Comparison of ENCODE assay signal across 12 cellular contexts in genomic region chr17:37292429-37293139, GRCh38.
DNase-seq lines count a peak whose midpoint lies in the region; ATAC-seq and TF ChIP-seq lines count a peak whose summit lies in the region.
"Had no signal": no experiment of that assay in that cellular context is flagged by ENCODE, and none has a peak within 500 bp of the region (broad histone marks: within the 10 kb centered on the region; RNA-seq: fewer than 3 reads in every experiment).

No MANE protein-coding gene starts in this region.

- no peaks in the 10 kb centered on the region for H3F3A ChIP-seq in GM23338 (replicated peaks; ENCODE audit: low read depth)

- H3K4me1 Mint-ChIP-seq in immature natural killer cell (peaks cover 11 to 15% of the 10 kb centered on the region in 2 donors), Calu3 (ENCODE audit: low read depth, unreplicated experiment) (no peaks in the 10 kb centered on the region), GM23338 (peaks cover 19% of the 10 kb centered on the region)

- peak overlapping the region; percentile 4 to 89 (median 67); a peak in 21 of 22 replicates for H3K4me2 ChIP-seq in BLaER1 treated with 17β-estradiol and CSF1 and Interleukin-3, amounts not matched to agents 10 nM and 100 nM
- H3K4me2 ChIP-seq in GM23338 = no peak overlapping the region

- H3K36me3 Mint-ChIP-seq in immature natural killer cell = peaks cover 0 to 11% (median 0%) of the 10 kb centered on the region in 3 donors
- peaks cover 17% of the 10 kb centered on the region for H3K36me3 Mint-ChIP-seq in Calu3 (ENCODE audit: insufficient read depth, unreplicated experiment)
- H3K36me3 Mint-ChIP-seq in GM23338 (ENCODE audit: low read depth) = no peaks in the 10 kb centered on the region
- H3K36me3 Mint-ChIP-seq: brain had no signal

- DNase-seq in NAMALWA (ENCODE audit: low spot score) (peak; percentile 78), UCSD-AML1 (lab: John Stamatoyannopoulos, UW; ENCODE audit: unreplicated experiment) (peak; percentile 13), immature natural killer cell (no peak), NCI-H146 treated with DMSO at 0.1 percent for 48 hours (lab: John Stamatoyannopoulos, UW; ENCODE audit: unreplicated experiment) (no peak), Calu3 (no peak), HCEC 1CT (no peak), GM23338 (ENCODE audit: low spot score) (no peak)
- DNase-seq: activated gamma-delta T cell treated with Interleukin-2 at 50 U/mL for 16 hours, RPMI8226 had no signal

- H3K9me3 ChIP-seq in BLaER1 treated with 17β-estradiol and CSF1 and Interleukin-3, amounts not matched to agents 10 nM and 100 nM (replicated peaks in 1 of 11) = no peaks in the 10 kb centered on the region
- H3K9me3 ChIP-seq: suprapubic skin had no signal

- H3K4me3 Mint-ChIP-seq in immature natural killer cell (peak overlapping the region in 3 of 5 donors; percentile 46 to 59 (median 59)), Calu3 (ENCODE audit: low read depth, unreplicated experiment) (no peak overlapping the region), GM23338 (no peak overlapping the region)
- H3K4me3 Mint-ChIP-seq: brain had no signal

- peaks cover 0 to 32% (median 14%) of the 10 kb centered on the region in 11 experiments; a peak in 15 of 22 replicates for H3K36me3 ChIP-seq in BLaER1 treated with 17β-estradiol and CSF1 and Interleukin-3, amounts not matched to agents 10 nM and 100 nM
- no peaks in the 10 kb centered on the region for H3K36me3 ChIP-seq in GM23338 (ENCODE audit: insufficient read depth)
- H3K36me3 ChIP-seq: suprapubic skin had no signal

- H4K20me1 ChIP-seq in BLaER1 treated with 17β-estradiol and CSF1 and Interleukin-3, amounts not matched to agents 10 nM and 100 nM = peaks cover 0 to 80% (median 6%) of the 10 kb centered on the region in 11 experiments; a peak in 7 of 22 replicates
- peaks cover 21% of the 10 kb centered on the region for H4K20me1 ChIP-seq in GM23338 (replicated peaks; ENCODE audit: insufficient read depth)

- peak overlapping the region in 5 of 11 experiments; percentile 11 to 51 (median 43); a peak in 5 of 22 replicates for H3K9ac ChIP-seq in BLaER1 treated with 17β-estradiol and CSF1 and Interleukin-3, amounts not matched to agents 10 nM and 100 nM

- no peak for ATAC-seq in GM23338

- H3K9me2 ChIP-seq in GM23338 (ENCODE audit: insufficient read depth) = no peaks in the 10 kb centered on the region

- CTCF ChIA-PET in Calu3 (lab: Charles Lee) = interaction anchor here (1.6 kb wide), 1 partner anchor 38 kb away, joined by 4 read pairs; no protein-coding TSS in a partner anchor

- no peak overlapping the region; a peak in 1 of 20 replicates for H3K4me3 ChIP-seq in BLaER1 treated with 17β-estradiol and CSF1 and Interleukin-3, amounts not matched to agents 10 nM and 100 nM
- H3K4me3 ChIP-seq in GM23338 = no peak overlapping the region
- H3K4me3 ChIP-seq: suprapubic skin had no signal

- no peaks in the 10 kb centered on the region for H3K27me3 ChIP-seq in BLaER1 treated with 17β-estradiol and CSF1 and Interleukin-3, amounts not matched to agents 10 nM and 100 nM
- H3K27me3 ChIP-seq in GM23338 (ENCODE audit: insufficient read depth) = no peaks in the 10 kb centered on the region
- H3K27me3 ChIP-seq: suprapubic skin had no signal

- no peak overlapping the region for H2AFZ ChIP-seq in GM23338

- peaks cover 99% of the 10 kb centered on the region for H3K79me2 ChIP-seq in GM23338 (replicated peaks; ENCODE audit: insufficient read depth)

- intact Hi-C loops in Calu3 (cut with micrococcal nuclease; ENCODE audit: unreplicated experiment) = no loop called here

- H3K9me3 Mint-ChIP-seq in immature natural killer cell (no peaks in the 10 kb centered on the region), Calu3 (ENCODE audit: low read depth, unreplicated experiment) (no peaks in the 10 kb centered on the region), GM23338 (no peaks in the 10 kb centered on the region)
- H3K9me3 Mint-ChIP-seq: brain had no signal

- H3K27ac Mint-ChIP-seq in immature natural killer cell (no peak overlapping the region), Calu3 (ENCODE audit: unreplicated experiment) (no peak overlapping the region), GM23338 (no peak overlapping the region)
- H3K27ac Mint-ChIP-seq: brain had no signal

- BruUV-seq in Calu3 (replicated peaks; lab: Mats Ljungman, UMichigan) = no TSS peak

- H3K4me1 ChIP-seq in BLaER1 treated with 17β-estradiol and CSF1 and Interleukin-3, amounts not matched to agents 10 nM and 100 nM = peaks cover 14 to 45% (median 33%) of the 10 kb centered on the region in 10 experiments
- peaks cover 14% of the 10 kb centered on the region for H3K4me1 ChIP-seq in GM23338 (ENCODE audit: insufficient read depth)
- H3K4me1 ChIP-seq: suprapubic skin had no signal

- no peaks in the 10 kb centered on the region for H3K27me3 Mint-ChIP-seq in immature natural killer cell (ENCODE audit: low read depth in 3 of 3)
- H3K27me3 Mint-ChIP-seq in Calu3 (ENCODE audit: unreplicated experiment) = no peaks in the 10 kb centered on the region
- peaks cover 6% of the 10 kb centered on the region for H3K27me3 Mint-ChIP-seq in GM23338 (ENCODE audit: insufficient read depth, low read depth, poor library complexity)

- TF ChIP-seq CTCF in Calu3 (IDR thresholded peaks at IDR 0.05; ENCODE audit: unreplicated experiment) (no peak), GM23338 (conservative IDR thresholded peaks at IDR 0.05; ENCODE audit: low read depth in 2 of 2) (no peak)

- peak overlapping the region in 10 of 11 experiments; percentile 20 to 81 (median 60); a peak in 16 of 22 replicates for H3K27ac ChIP-seq in BLaER1 treated with 17β-estradiol and CSF1 and Interleukin-3, amounts not matched to agents 10 nM and 100 nM
- H3K27ac ChIP-seq in GM23338 (ENCODE audit: low read depth) = no peak overlapping the region
- H3K27ac ChIP-seq: suprapubic skin had no signal

TF ChIP-seq in GM23338, 12 proteins besides CTCF, POLR2A, EP300 and RAD21 (continues in another document):
- no peak for TF ChIP-seq REST (IDR thresholded peaks at IDR 0.05; ENCODE audit: unreplicated experiment)

Comparison
In these comparisons a context has a peak if more than half of its experiments do, and no peak if none do; other contexts are left out.
1. DNase-seq: peak in NAMALWA (single experiment) and UCSD-AML1 (single experiment); none in immature natural killer cell (0 of 3), NCI-H146 treated with DMSO at 0.1 percent for 48 hours (single experiment), Calu3 (single experiment), HCEC 1CT (single experiment) and GM23338 (single experiment).
2. H3K4me3 Mint-ChIP-seq: peak in immature natural killer cell (3 of 5); none in Calu3 (single experiment) and GM23338 (single experiment).